In the genomic region with DNA sequence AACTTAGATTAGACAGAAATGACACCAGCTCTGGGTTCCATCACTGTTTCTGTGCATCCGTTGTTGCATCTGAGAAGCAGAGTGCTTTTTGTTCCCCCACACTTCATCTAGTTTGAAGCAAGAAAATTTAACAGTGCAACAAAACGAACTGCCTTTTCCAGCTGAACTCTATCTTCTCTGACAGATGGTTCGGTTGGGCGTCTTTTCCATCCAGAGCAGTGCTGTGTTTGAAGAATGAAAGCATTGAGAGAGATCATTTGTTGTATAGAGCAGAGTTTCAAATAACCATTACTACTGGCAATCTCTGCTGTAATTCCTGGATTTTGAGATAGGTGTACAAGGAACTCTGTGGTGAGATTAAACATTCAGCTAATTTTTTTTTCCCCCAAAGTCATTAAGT, we compare ENCODE assay signal across 26 cellular contexts.
"Had no signal": no experiment of that assay in that cellular context is flagged by ENCODE, and none has a peak within 500 bp of the region (broad histone marks: within the 10 kb centered on the region; RNA-seq: fewer than 3 reads in every experiment).

No MANE protein-coding gene starts in this region.

- H3K9me3 ChIP-seq: SJCRH30, SK-N-SH had no signal

- H3K27me3 ChIP-seq: brain microvascular endothelial cell, cardiac muscle cell, SJCRH30 had no signal

- H3K4me2 ChIP-seq: KMS-11, SK-N-SH had no signal

- H3K4me1 ChIP-seq: SJCRH30 had no signal

- H3K4me1 Mint-ChIP-seq: activated CD4-positive, alpha-beta memory T cell treated with anti-CD3 and anti-CD28 coated beads, Interleukin-2, amount 10 ng/mL, durations not matched to agents 7 days and 5 days; activated CD4-positive, alpha-beta T cell treated with anti-CD3 and anti-CD28 coated beads for 36 hours; activated naive CD4-positive, alpha-beta T cell treated with anti-CD3 and anti-CD28 coated beads, Interleukin-2, amount 10 ng/mL, durations not matched to agents 7 days and 5 days; activated naive CD8-positive, alpha-beta T cell treated with anti-CD3 and anti-CD28 coated beads for 36 hours; activated T-helper 17 cell treated with anti-CD3 and anti-CD28 coated beads, Interleukin-2, amount 50 U/mL, for 72 hours had no signal

- H3K9ac ChIP-seq: KMS-11, SK-N-SH had no signal

- DNase-seq: activated CD4-positive, alpha-beta memory T cell treated with anti-CD3 and anti-CD28 coated beads, Interleukin-2, amount 10 ng/mL, durations not matched to agents 7 days and 5 days; activated CD4-positive, alpha-beta T cell treated with anti-CD3 and anti-CD28 coated beads for 36 hours; activated CD4-positive, alpha-beta T cell treated with anti-CD3 and anti-CD28 coated beads, Interleukin-2, amount 50 U/mL, for 1 hour; activated gamma-delta T cell treated with Interleukin-2 at 50 U/mL for 16 hours; activated naive CD4-positive, alpha-beta T cell treated with anti-CD3 and anti-CD28 coated beads, Interleukin-2, amount 10 ng/mL, durations not matched to agents 7 days and 5 days; activated naive CD8-positive, alpha-beta T cell treated with anti-CD3 and anti-CD28 coated beads for 36 hours; activated T-cell treated with anti-CD3 and anti-CD28 coated beads for 4 hours; activated T-cell treated with anti-CD3 and anti-CD28 coated beads, Interleukin-2, amount 50 U/mL, for 48 hours; brain microvascular endothelial cell; NCI-H1092; NCI-H1417; NCI-H2029 treated with DMSO at 0.1 percent for 48 hours; NCI-H510A treated with DMSO at 0.1 percent for 48 hours; NCI-H69; NK-92 treated with Interleukin-12 subunit alpha and Interleukin-12 subunit beta, amount 100 ng/mL, for 24 hours; OCI-M1; RPMI8226; SJCRH30; SK-N-SH; T-helper 1 cell; WERI-Rb-1 had no signal

- H3K36me3 ChIP-seq: brain microvascular endothelial cell, cardiac muscle cell, SJCRH30 had no signal

- H3K27ac ChIP-seq: brain microvascular endothelial cell, cardiac muscle cell, KMS-11, SJCRH30, WERI-Rb-1 had no signal

- H3K4me3 Mint-ChIP-seq: activated CD4-positive, alpha-beta memory T cell treated with anti-CD3 and anti-CD28 coated beads, Interleukin-2, amount 10 ng/mL, durations not matched to agents 7 days and 5 days; activated CD4-positive, alpha-beta T cell treated with anti-CD3 and anti-CD28 coated beads for 36 hours; activated naive CD4-positive, alpha-beta T cell treated with anti-CD3 and anti-CD28 coated beads, Interleukin-2, amount 10 ng/mL, durations not matched to agents 7 days and 5 days; activated naive CD8-positive, alpha-beta T cell treated with anti-CD3 and anti-CD28 coated beads for 36 hours; activated T-helper 17 cell treated with anti-CD3 and anti-CD28 coated beads, Interleukin-2, amount 50 U/mL, for 72 hours had no signal

- H3K36me3 Mint-ChIP-seq: activated naive CD4-positive, alpha-beta T cell treated with anti-CD3 and anti-CD28 coated beads, Interleukin-2, amount 10 ng/mL, durations not matched to agents 7 days and 5 days; activated naive CD8-positive, alpha-beta T cell treated with anti-CD3 and anti-CD28 coated beads for 36 hours had no signal

- ATAC-seq: activated CD4-positive, alpha-beta T cell treated with anti-CD3 and anti-CD28 coated beads for 36 hours; activated T-helper 17 cell treated with anti-CD3 and anti-CD28 coated beads, Interleukin-2, amount 50 U/mL, for 72 hours; Panc1; Right ventricle myocardium inferior had no signal

- H3K27ac Mint-ChIP-seq: activated CD4-positive, alpha-beta memory T cell treated with anti-CD3 and anti-CD28 coated beads, Interleukin-2, amount 10 ng/mL, durations not matched to agents 7 days and 5 days; activated CD4-positive, alpha-beta T cell treated with anti-CD3 and anti-CD28 coated beads for 36 hours; activated naive CD4-positive, alpha-beta T cell treated with anti-CD3 and anti-CD28 coated beads, Interleukin-2, amount 10 ng/mL, durations not matched to agents 7 days and 5 days; activated naive CD8-positive, alpha-beta T cell treated with anti-CD3 and anti-CD28 coated beads for 36 hours; activated T-helper 17 cell treated with anti-CD3 and anti-CD28 coated beads, Interleukin-2, amount 50 U/mL, for 72 hours had no signal

- H3K27me3 Mint-ChIP-seq: activated CD4-positive, alpha-beta memory T cell treated with anti-CD3 and anti-CD28 coated beads, Interleukin-2, amount 10 ng/mL, durations not matched to agents 7 days and 5 days; activated CD4-positive, alpha-beta T cell treated with anti-CD3 and anti-CD28 coated beads for 36 hours; activated naive CD4-positive, alpha-beta T cell treated with anti-CD3 and anti-CD28 coated beads, Interleukin-2, amount 10 ng/mL, durations not matched to agents 7 days and 5 days; activated naive CD8-positive, alpha-beta T cell treated with anti-CD3 and anti-CD28 coated beads for 36 hours; activated T-helper 17 cell treated with anti-CD3 and anti-CD28 coated beads, Interleukin-2, amount 50 U/mL, for 72 hours had no signal

- H3K4me3 ChIP-seq: cardiac muscle cell, SJCRH30 had no signal
